27 cellular contexts compared by ENCODE assay signal in genomic region chr4:174930895-174931294, GRCh38. TPM values are rescaled to one million over a fixed set of nuclear protein-coding genes. Genes with fewer than 3 reads are reported as not detected.
"Had no signal": no experiment of that assay in that cellular context is flagged by ENCODE, and none has a peak within 500 bp of the region (broad histone marks: within the 10 kb centered on the region; RNA-seq: fewer than 3 reads in every experiment).

No MANE protein-coding gene starts in this region.

- H3K27me3 ChIP-seq: foreskin keratinocyte, sigmoid colon, testis, uterus had no signal

- H3K27ac ChIP-seq: foreskin keratinocyte, lower lobe of right lung, sigmoid colon, testis, uterus had no signal

- H3K36me3 ChIP-seq: lower lobe of right lung, sigmoid colon, uterus had no signal

- H3K9me3 ChIP-seq: lower lobe of right lung, testis, uterus had no signal

- H3K4me1 Mint-ChIP-seq: activated naive CD4-positive, alpha-beta T cell treated with anti-CD3 and anti-CD28 coated beads, Interleukin-2, amount 50 U/mL, for 24 hours; brain; naive thymus-derived CD4-positive, alpha-beta T cell; neural crest cell had no signal

- H3K36me3 Mint-ChIP-seq: activated naive CD4-positive, alpha-beta T cell treated with anti-CD3 and anti-CD28 coated beads, Interleukin-2, amount 50 U/mL, for 24 hours; brain; naive thymus-derived CD4-positive, alpha-beta T cell had no signal

- H3K27ac Mint-ChIP-seq: activated naive CD4-positive, alpha-beta T cell treated with anti-CD3 and anti-CD28 coated beads, Interleukin-2, amount 50 U/mL, for 24 hours; brain; naive thymus-derived CD4-positive, alpha-beta T cell had no signal

- H3K27me3 Mint-ChIP-seq: activated naive CD4-positive, alpha-beta T cell treated with anti-CD3 and anti-CD28 coated beads, Interleukin-2, amount 50 U/mL, for 24 hours; naive thymus-derived CD4-positive, alpha-beta T cell had no signal

- FAIRE-seq: keratinocyte had no signal

- H3K4me3 Mint-ChIP-seq: activated naive CD4-positive, alpha-beta T cell treated with anti-CD3 and anti-CD28 coated beads, Interleukin-2, amount 50 U/mL, for 24 hours; brain; naive thymus-derived CD4-positive, alpha-beta T cell; neural crest cell had no signal

- ATAC-seq: foreskin keratinocyte; left lobe of liver; lower lobe of right lung; naive thymus-derived CD4-positive, alpha-beta T cell had no signal

- DNase-seq: activated gamma-delta T cell treated with Interleukin-2 at 50 U/mL for 16 hours; activated T-cell treated with anti-CD3 and anti-CD28 coated beads, Interleukin-2, amount 50 U/mL, for 1 hour; anterior cingulate cortex; central memory CD4-positive, alpha-beta T cell; dermis blood vessel endothelial cell; effector CD8-positive, alpha-beta T cell; erythroblast; foreskin keratinocyte; lower lobe of right lung; naive thymus-derived CD4-positive, alpha-beta T cell; posterior cingulate gyrus; sigmoid colon; stimulated activated CD4-positive, alpha-beta T cell treated with anti-CD3 and anti-CD28 coated beads, Interleukin-2, amount 100 ng/mL, for 48 hours; stimulated activated CD8-positive, alpha-beta memory T cell treated with anti-CD3 and anti-CD28 coated beads, Interleukin-4, amount 100 ng/mL, for 48 hours; stimulated activated naive CD4-positive, alpha-beta T cell; testis; trophoblast cell; uterus had no signal

- H3K9me3 Mint-ChIP-seq: activated naive CD4-positive, alpha-beta T cell treated with anti-CD3 and anti-CD28 coated beads, Interleukin-2, amount 50 U/mL, for 24 hours; brain; neural crest cell had no signal

- H3K4me3 ChIP-seq: lower lobe of right lung, sigmoid colon, testis, uterus had no signal

RNA-seq across cellular contexts. Expression of gene ADAM29, which starts 12.7 kb away (rescaled TPM):
- total RNA-seq: dermis blood vessel endothelial cell; foreskin keratinocyte; glomerular endothelial cell; left lobe of liver; lower lobe of right lung; mesenteric fat pad; naive thymus-derived CD4-positive, alpha-beta T cell; neural crest cell; omental fat pad; renal cortical epithelial cell; sigmoid colon; uterus had no signal
- polyA plus RNA-seq: foreskin keratinocyte; keratinocyte; naive thymus-derived CD4-positive, alpha-beta T cell; sigmoid colon had no signal
